ENCODE assay signal across 20 cellular contexts in genomic region chr14:33555710-33556350, GRCh38.
"Had no signal": no experiment of that assay in that cellular context is flagged by ENCODE, and none has a peak within 500 bp of the region (broad histone marks: within the 10 kb centered on the region; RNA-seq: fewer than 3 reads in every experiment).

No MANE protein-coding gene starts in this region.

- H3K36me3 ChIP-seq: adrenal gland, gastroesophageal sphincter, heart left ventricle, left ventricle myocardium inferior, pancreas, thyroid gland had no signal

- H3K4me1 ChIP-seq: gastroesophageal sphincter, left ventricle myocardium inferior, pancreas had no signal

- H3K4me3 ChIP-seq: adrenal gland, gastroesophageal sphincter, heart left ventricle, left ventricle myocardium inferior, mucosa of descending colon, pancreas, thyroid gland had no signal

- ATAC-seq: activated naive CD4-positive, alpha-beta T cell treated with anti-CD3 and anti-CD28 coated beads, Interleukin-2, amount 50 U/mL, for 72 hours; activated T-cell treated with anti-CD3 and anti-CD28 coated beads, Interleukin-2, amount 50 U/mL, for 4 hours; gastroesophageal sphincter; heart left ventricle; mucosa of descending colon; naive thymus-derived CD4-positive, alpha-beta T cell; pancreas; sciatic nerve; stimulated activated naive B cell treated with anti-CD40 and anti-IgM and Interleukin-4, amounts not matched to agents 10 μg/mL and 1 μg/mL and 100 μg/mL, for 72 hours had no signal

- H3K9me3 ChIP-seq: adrenal gland, gastroesophageal sphincter, heart left ventricle, left ventricle myocardium inferior, mucosa of descending colon, pancreas, thyroid gland had no signal

- H3K27me3 ChIP-seq: adrenal gland, gastroesophageal sphincter, heart left ventricle, pancreas, thyroid gland had no signal

- H3K27ac ChIP-seq: adrenal gland, gastroesophageal sphincter, heart left ventricle, left ventricle myocardium inferior, pancreas, thyroid gland had no signal

- DNase-seq: activated CD4-positive, alpha-beta T cell treated with anti-CD3 and anti-CD28 coated beads, Interleukin-2, amount 50 U/mL, for 1 hour; activated CD8-positive, alpha-beta memory T cell treated with anti-CD3 and anti-CD28 coated beads, Interleukin-2, amount 50 U/mL, for 4 hours; activated gamma-delta T cell; activated T-cell treated with anti-CD3 and anti-CD28 coated beads, Interleukin-2, amount 50 U/mL, for 4 hours; adrenal gland; caudate nucleus; endodermal cell; erythroblast; heart left ventricle; immature natural killer cell; left ventricle myocardium inferior; mucosa of descending colon; naive thymus-derived CD4-positive, alpha-beta T cell; pancreas; stimulated activated naive B cell treated with anti-CD40 and anti-IgM and Interleukin-4, amounts not matched to agents 10 μg/mL and 1 μg/mL and 100 μg/mL, for 72 hours; thyroid gland had no signal

- FAIRE-seq: colon, pancreas had no signal
